Comparison of ENCODE assay signal across 11 cellular contexts in the genomic region with DNA sequence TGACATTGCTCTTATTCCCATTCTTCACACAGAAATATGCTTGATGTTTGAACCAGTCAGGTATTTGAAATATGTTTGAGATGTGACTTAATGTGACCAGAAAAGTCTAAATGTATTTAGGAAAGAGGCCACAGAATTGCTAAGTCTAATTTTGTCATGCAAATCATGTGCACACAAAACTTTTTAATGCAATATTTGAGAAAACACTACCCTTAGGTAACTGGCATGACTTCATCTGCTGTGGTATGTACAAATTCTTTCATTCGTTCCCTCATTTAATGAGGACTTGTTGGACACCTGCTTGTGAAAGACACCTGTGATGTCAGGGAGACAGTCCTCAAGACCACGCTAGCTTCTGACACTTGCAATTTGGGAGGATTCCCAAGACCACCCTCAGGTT. TPM values are rescaled to one million over a fixed set of nuclear protein-coding genes. Genes with fewer than 3 reads are reported as not detected.
"Had no signal": no experiment of that assay in that cellular context is flagged by ENCODE, and none has a peak within 500 bp of the region (broad histone marks: within the 10 kb centered on the region; RNA-seq: fewer than 3 reads in every experiment).

No MANE protein-coding gene starts in this region.

- H3K4me1 Mint-ChIP-seq: GM23338, H9 had no signal

- H3K36me3 ChIP-seq: HAP-1 had no signal

- H3K4me2 ChIP-seq: GM23338 had no signal

- DNase-seq: GM23248, GOT3, H7, H9, HCEC 1CT, HFFc6 had no signal

- H2AFZ ChIP-seq: GM23248, GM23338 had no signal

- H3K27ac Mint-ChIP-seq: GM23338, H9, HFFc6 had no signal

- H3K9me3 ChIP-seq: HAP-1 had no signal

- H3K4me1 ChIP-seq: HAP-1 had no signal

- H3K27ac ChIP-seq: GM23248 had no signal

- ATAC-seq: GM23338, HCT116 had no signal

- H3K4me3 Mint-ChIP-seq: GM23338, H9, HFFc6 had no signal

- H3K4me3 ChIP-seq: GM23248, GM23338, HAP-1 had no signal

- H3K9ac ChIP-seq: GM23248 had no signal

- H3K9me3 Mint-ChIP-seq: GM23338, HFFc6 had no signal

RNA-seq across cellular contexts. Expression of gene SLC46A2, which starts 21.1 kb away (rescaled TPM):
- total RNA-seq: GM23248, GM23338, H1, H4, H7, H9, HFFc6 had no signal
- polyA plus RNA-seq: GM23248 had no signal
